ENCODE assay signal across 8 cellular contexts in genomic region chr1:198657550-198658064, GRCh38. TPM values are rescaled to one million over a fixed set of nuclear protein-coding genes. Genes with fewer than 3 reads are reported as not detected.
DNase-seq lines count a peak whose midpoint lies in the region; ATAC-seq lines count a peak whose summit lies in the region.

No MANE protein-coding gene starts in this region.

- no peaks in the 10 kb centered on the region for H3K9me3 Mint-ChIP-seq in activated T-helper 2 cell treated with anti-CD3 and anti-CD28 coated beads, Interferon-gamma antibody, Interleukin-2, Interleukin-4, amounts not matched to agents 10 μg/mL and 5 μg/mL and 100 μg/mL, durations not matched to agents 14 hours and 24 hours and 36 hours
- no peaks in the 10 kb centered on the region for H3K9me3 Mint-ChIP-seq in memory B cell

- no peaks in the 10 kb centered on the region for H3K27me3 Mint-ChIP-seq in activated T-helper 2 cell treated with anti-CD3 and anti-CD28 coated beads, Interferon-gamma antibody, Interleukin-2, Interleukin-4, amounts not matched to agents 10 μg/mL and 5 μg/mL and 100 μg/mL, durations not matched to agents 14 hours and 24 hours and 36 hours (ENCODE audit: low read depth)
- no peaks in the 10 kb centered on the region for H3K27me3 Mint-ChIP-seq in memory B cell

- intact Hi-C loops in activated T-helper 2 cell treated with anti-CD3 and anti-CD28 coated beads, Interferon-gamma antibody, Interleukin-2, Interleukin-4, amounts not matched to agents 10 μg/mL and 5 μg/mL and 100 μg/mL, durations not matched to agents 14 hours and 24 hours and 36 hours (cut with micrococcal nuclease) = loop anchor here (1.0 to 2.0 kb wide), 3 partner anchors 8 to 37 kb away; no protein-coding TSS in a partner anchor

- peak overlapping the region; percentile 78 for H3K4me3 Mint-ChIP-seq in activated T-helper 2 cell treated with anti-CD3 and anti-CD28 coated beads, Interferon-gamma antibody, Interleukin-2, Interleukin-4, amounts not matched to agents 10 μg/mL and 5 μg/mL and 100 μg/mL, durations not matched to agents 14 hours and 24 hours and 36 hours (ENCODE audit: low read depth)
- peak overlapping the region; percentile 63 for H3K4me3 Mint-ChIP-seq in memory B cell

- DNase-seq in EH (ENCODE audit: low read depth) (peak; percentile 99), LHCN-M2 (ENCODE audit: low read depth) (peak; percentile 92), memory B cell (ENCODE audit: low spot score in 2 of 2) (no peak), NCI-H2171 (lab: John Stamatoyannopoulos, UW) (no peak), NCI-H774 (lab: John Stamatoyannopoulos, UW) (no peak)
- no peak for DNase-seq in activated T-helper 2 cell treated with anti-CD3 and anti-CD28 coated beads, Interferon-gamma antibody, Interleukin-2, Interleukin-4, amounts not matched to agents 10 μg/mL and 5 μg/mL and 100 μg/mL, durations not matched to agents 14 hours and 24 hours and 36 hours (ENCODE audit: low spot score)

- ATAC-seq in GM21576 (IDR thresholded peaks at IDR 0.05; ENCODE audit: unreplicated experiment) = peak; percentile 39
- peak; percentile 68 for ATAC-seq in memory B cell (ENCODE audit: low read depth)
- ATAC-seq in HG03521 (IDR thresholded peaks at IDR 0.05; ENCODE audit: unreplicated experiment) = no peak

- H3K27ac Mint-ChIP-seq in activated T-helper 2 cell treated with anti-CD3 and anti-CD28 coated beads, Interferon-gamma antibody, Interleukin-2, Interleukin-4, amounts not matched to agents 10 μg/mL and 5 μg/mL and 100 μg/mL, durations not matched to agents 14 hours and 24 hours and 36 hours = peak overlapping the region; percentile 95
- peak overlapping the region; percentile 93 for H3K27ac Mint-ChIP-seq in memory B cell

- peaks cover 50% of the 10 kb centered on the region for H3K36me3 Mint-ChIP-seq in activated T-helper 2 cell treated with anti-CD3 and anti-CD28 coated beads, Interferon-gamma antibody, Interleukin-2, Interleukin-4, amounts not matched to agents 10 μg/mL and 5 μg/mL and 100 μg/mL, durations not matched to agents 14 hours and 24 hours and 36 hours (ENCODE audit: low read depth)
- peaks cover 16% of the 10 kb centered on the region for H3K36me3 Mint-ChIP-seq in memory B cell

- H3K4me1 Mint-ChIP-seq in activated T-helper 2 cell treated with anti-CD3 and anti-CD28 coated beads, Interferon-gamma antibody, Interleukin-2, Interleukin-4, amounts not matched to agents 10 μg/mL and 5 μg/mL and 100 μg/mL, durations not matched to agents 14 hours and 24 hours and 36 hours (ENCODE audit: low read depth) = peaks cover 55% of the 10 kb centered on the region
- H3K4me1 Mint-ChIP-seq in memory B cell = peaks cover 42% of the 10 kb centered on the region

RNA-seq across cellular contexts. Expression of gene PTPRC, which starts 18.8 kb away (rescaled TPM):
- total RNA-seq in LHCN-M2 (2014; rRNA removed) = 0.23 and 1.2 TPM in 2 replicates
- polyA plus RNA-seq in LHCN-M2 (2012) = 0.21 TPM
- 321 and 333 TPM in 2 replicates for total RNA-seq in activated T-helper 2 cell treated with anti-CD3 and anti-CD28 coated beads, Interferon-gamma antibody, Interleukin-2, Interleukin-4, amounts not matched to agents 10 μg/mL and 5 μg/mL and 100 μg/mL, durations not matched to agents 14 hours and 24 hours and 36 hours

Comparison
In these comparisons a context has a peak if more than half of its experiments do, and no peak if none do; other contexts are left out.
1. DNase-seq: peak in EH (single experiment) and LHCN-M2 (single experiment); none in activated T-helper 2 cell treated with anti-CD3 and anti-CD28 coated beads, Interferon-gamma antibody, Interleukin-2, Interleukin-4, amounts not matched to agents 10 μg/mL and 5 μg/mL and 100 μg/mL, durations not matched to agents 14 hours and 24 hours and 36 hours (single experiment), memory B cell (0 of 2), NCI-H2171 (single experiment) and NCI-H774 (single experiment).
2. RNA of gene PTPRC, which starts 18.8 kb away (total RNA-seq): 321 to 333 TPM in activated T-helper 2 cell treated with anti-CD3 and anti-CD28 coated beads, Interferon-gamma antibody, Interleukin-2, Interleukin-4, amounts not matched to agents 10 μg/mL and 5 μg/mL and 100 μg/mL, durations not matched to agents 14 hours and 24 hours and 36 hours; 0.23 to 1.2 TPM in LHCN-M2; every median in the first group is over 100 times any median in the second.